ENCODE assay signal across 9 cellular contexts in the genomic region with DNA sequence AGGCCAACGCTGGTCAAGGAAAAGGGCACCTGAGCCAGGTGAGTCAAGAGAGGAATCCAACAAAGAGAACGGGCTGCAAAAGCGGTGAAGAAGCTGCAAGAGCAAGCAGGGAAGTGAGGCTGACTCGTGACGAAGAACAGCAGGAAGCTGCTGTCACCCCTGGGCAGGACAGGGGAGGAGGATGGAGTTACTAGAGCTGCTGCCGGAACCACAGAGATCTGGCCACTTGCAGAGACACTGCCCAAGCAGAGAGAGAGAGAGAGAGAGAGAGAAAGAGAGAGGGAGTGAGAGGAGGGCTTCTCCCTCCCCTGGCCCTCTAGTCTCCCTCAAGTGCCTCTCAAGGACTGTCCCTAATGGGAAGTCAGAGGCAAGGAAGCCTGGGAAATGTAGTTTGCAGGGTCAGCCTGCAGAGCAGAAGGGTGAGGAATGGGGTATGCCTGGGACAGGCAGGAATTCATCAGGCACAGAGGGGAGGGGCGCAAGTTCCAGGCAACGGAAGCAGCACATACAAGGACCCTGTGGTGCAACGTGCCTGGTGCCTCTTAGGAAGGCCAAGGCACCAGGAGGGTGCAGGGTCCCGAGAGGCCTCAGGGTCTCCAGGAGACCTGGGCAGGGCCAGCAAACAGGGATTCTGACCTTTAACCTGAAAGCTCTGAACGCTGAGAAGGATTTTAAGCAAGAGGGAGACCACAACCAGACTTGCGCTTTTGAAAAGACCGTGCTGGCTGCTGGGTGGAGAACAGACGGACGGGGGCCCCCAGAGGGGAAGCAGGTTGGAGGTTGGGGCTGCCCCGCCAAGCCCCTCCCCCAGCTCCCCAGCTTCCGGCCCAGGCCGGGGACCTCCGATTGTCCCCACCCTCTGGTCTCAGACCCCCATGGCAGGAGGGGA. TPM values are rescaled to one million over a fixed set of nuclear protein-coding genes. Genes with fewer than 3 reads are reported as not detected.
A peak's percentile ranks its signal among the peaks of the same experiment; 100 is the strongest.
DNase-seq lines count a peak whose midpoint lies in the region; ATAC-seq and TF ChIP-seq lines count a peak whose summit lies in the region.
"Had no signal": no experiment of that assay in that cellular context is flagged by ENCODE, and none has a peak within 500 bp of the region (broad histone marks: within the 10 kb centered on the region; RNA-seq: fewer than 3 reads in every experiment).

No MANE protein-coding gene starts in this region.

- no peaks in the 10 kb centered on the region for H3K36me3 ChIP-seq in duodenal mucosa (ENCODE audit: control insufficient read depth in 1 of 2, insufficient read depth in 2 of 2, low read length in 2 of 2)
- H3K36me3 ChIP-seq in neural progenitor cell: no peaks in the 10 kb centered on the region

- no peaks in the 10 kb centered on the region for H4K20me1 ChIP-seq in neural progenitor cell (ENCODE audit: low read depth)

- no peaks in the 10 kb centered on the region for H3K79me2 ChIP-seq in neural progenitor cell (ENCODE audit: low read depth)

- H3K4me1 ChIP-seq in duodenal mucosa (ENCODE audit: control insufficient read depth in 1 of 2, insufficient read depth in 2 of 2, low read length in 2 of 2) (peaks cover 11 to 17% of the 10 kb centered on the region in 2 donors), neural progenitor cell (peaks cover 14% of the 10 kb centered on the region)

- H3K9ac ChIP-seq in duodenal mucosa (ENCODE audit: low read depth in 1 of 2, low read length in 2 of 2) (no peak overlapping the region), neural progenitor cell (no peak overlapping the region)

- H3K4me3 ChIP-seq in duodenal mucosa (ENCODE audit: low read depth in 1 of 2, low read length in 2 of 2) (peak overlapping the region; percentile 12 to 40), neural progenitor cell (no peak overlapping the region)

- ATAC-seq in HG02623 (IDR thresholded peaks at IDR 0.05; ENCODE audit: unreplicated experiment): no peak

- H3K27ac Mint-ChIP-seq in neural progenitor cell: peak overlapping the region; percentile 88

- no peaks in the 10 kb centered on the region for H3K36me3 Mint-ChIP-seq in neural progenitor cell

- H3K9me3 ChIP-seq in duodenal mucosa (ENCODE audit: control insufficient read depth in 1 of 2, low read length in 2 of 2) (no peaks in the 10 kb centered on the region), neural progenitor cell (ENCODE audit: low read depth) (no peaks in the 10 kb centered on the region)

- no peaks in the 10 kb centered on the region for H3F3A ChIP-seq in neural progenitor cell (ENCODE audit: low read depth)

- intact Hi-C loops in posterior vena cava (cut with DNase I): no loop called here

- peak; percentile 87 for DNase-seq in ELF-1 (ENCODE audit: low read depth, low spot score)
- peak; percentile 15 for DNase-seq in NCI-H82 treated with DMSO at 0.1 percent for 48 hours (lab: John Stamatoyannopoulos, UW; ENCODE audit: unreplicated experiment)
- peak; percentile 83 for DNase-seq in neural progenitor cell (ENCODE audit: low spot score)
- DNase-seq in posterior vena cava (ENCODE audit: low spot score): no peak
- DNase-seq in GOT3 (lab: John Stamatoyannopoulos, UW): no peak
- DNase-seq in SW480 (ENCODE audit: low spot score): no peak

- peak overlapping the region; percentile 21 for H3K4me2 ChIP-seq in neural progenitor cell

- H3K4me3 Mint-ChIP-seq in neural progenitor cell: peak overlapping the region; percentile 64

- no peaks in the 10 kb centered on the region for H3K9me3 Mint-ChIP-seq in neural progenitor cell

- peaks cover 19% of the 10 kb centered on the region for H3K27me3 Mint-ChIP-seq in neural progenitor cell (ENCODE audit: insufficient read depth, low read depth)

- H3K27me3 ChIP-seq in duodenal mucosa (ENCODE audit: control insufficient read depth in 1 of 2, insufficient read depth in 2 of 2, low read length in 2 of 2) (no peaks in the 10 kb centered on the region), neural progenitor cell (no peaks in the 10 kb centered on the region)

- H3K27ac ChIP-seq in duodenal mucosa (ENCODE audit: low read depth, low read length): no peak overlapping the region
- no peak overlapping the region for H3K27ac ChIP-seq in neural progenitor cell

- TF ChIP-seq CTCF in neural progenitor cell (IDR thresholded peaks at IDR 0.05): no peak

- peaks cover 50% of the 10 kb centered on the region for H3K4me1 Mint-ChIP-seq in neural progenitor cell

- peak overlapping the region; percentile 59 for H2AFZ ChIP-seq in neural progenitor cell (replicated peaks)

RNA-seq across cellular contexts. Expression of a gene that starts 45.8 kb away (rescaled TPM):
- 0.43 TPM in 1 of 2 replicates, not detected in the other for total RNA-seq in neural progenitor cell (ENCODE audit: low replicate concordance)
- total RNA-seq in posterior vena cava: not detected
- total RNA-seq: SK-MEL-5 had no signal

Comparison
In these comparisons a context has a peak if more than half of its experiments do, and no peak if none do; other contexts are left out.
1. DNase-seq: peak in ELF-1 (single experiment), NCI-H82 treated with DMSO at 0.1 percent for 48 hours (single experiment) and neural progenitor cell (single experiment); none in posterior vena cava (single experiment), GOT3 (single experiment) and SW480 (single experiment).